3 cellular contexts compared by ENCODE assay signal in the genomic region with DNA sequence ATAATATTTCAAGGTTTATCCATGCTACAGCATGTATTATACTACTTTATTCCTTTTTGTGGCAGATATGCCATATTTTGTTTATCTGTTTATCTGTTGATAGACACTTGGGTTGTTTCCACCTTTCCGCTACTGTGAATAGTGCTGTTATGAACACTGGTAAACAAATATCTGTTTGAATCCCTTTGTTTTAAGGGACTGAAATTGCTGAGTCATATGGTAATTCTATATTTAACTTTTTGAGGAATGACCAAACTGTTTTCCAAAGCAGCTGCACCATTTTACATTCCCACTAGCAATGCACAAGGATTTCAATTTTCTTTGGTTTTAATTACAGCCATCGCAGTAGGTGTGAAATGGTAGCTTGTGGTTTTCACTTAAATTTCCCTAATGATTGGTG.
A peak's percentile ranks its signal among the peaks of the same experiment; 100 is the strongest.
TF ChIP-seq lines count a peak whose summit lies in the region.

No MANE protein-coding gene starts in this region.

TF ChIP-seq in A549, 52 proteins besides CTCF, POLR2A, EP300 and RAD21:
- TF ChIP-seq MAFK (IDR thresholded peaks at IDR 0.05; ENCODE audit: partially characterized antibody) (peak; percentile 88), NFE2L2 (conservative IDR thresholded peaks at IDR 0.05; ENCODE audit: low read length) (peak; percentile 79), ZNF302 (CRISPR knock-in tag; IDR thresholded peaks at IDR 0.05) (no peak)
TF ChIP-seq in A549: peak in this region for 2.

TF ChIP-seq in IMR-90, 13 proteins besides CTCF, POLR2A, EP300 and RAD21:
- TF ChIP-seq NFE2L2 (IDR thresholded peaks at IDR 0.05; ENCODE audit: low read depth, low read length) (peak; percentile 86), MAZ (IDR thresholded peaks at IDR 0.05; ENCODE audit: borderline replicate concordance, low read depth, low read length) (no peak), MAFK (IDR thresholded peaks at IDR 0.05; ENCODE audit: low read depth, low read length) (peak; percentile 57), CEBPB (IDR thresholded peaks at IDR 0.05; ENCODE audit: low read depth, low read length) (no peak)
- TF ChIP-seq, protein P1, sequence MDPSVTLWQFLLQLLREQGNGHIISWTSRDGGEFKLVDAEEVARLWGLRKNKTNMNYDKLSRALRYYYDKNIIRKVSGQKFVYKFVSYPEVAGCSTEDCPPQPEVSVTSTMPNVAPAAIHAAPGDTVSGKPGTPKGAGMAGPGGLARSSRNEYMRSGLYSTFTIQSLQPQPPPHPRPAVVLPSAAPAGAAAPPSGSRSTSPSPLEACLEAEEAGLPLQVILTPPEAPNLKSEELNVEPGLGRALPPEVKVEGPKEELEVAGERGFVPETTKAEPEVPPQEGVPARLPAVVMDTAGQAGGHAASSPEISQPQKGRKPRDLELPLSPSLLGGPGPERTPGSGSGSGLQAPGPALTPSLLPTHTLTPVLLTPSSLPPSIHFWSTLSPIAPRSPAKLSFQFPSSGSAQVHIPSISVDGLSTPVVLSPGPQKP (IDR thresholded peaks at IDR 0.05; ENCODE audit: borderline replicate concordance, low read depth, low read length): no peak
TF ChIP-seq in IMR-90: peak in this region for 2.

TF ChIP-seq in H1, 55 proteins besides CTCF, POLR2A, EP300 and RAD21:
- TF ChIP-seq ZNF274 (IDR thresholded peaks at IDR 0.05; ENCODE audit: borderline replicate concordance, extremely low read depth, low read length) (no peak), SRF (IDR thresholded peaks at IDR 0.05; ENCODE audit: low read depth, low read length) (no peak), CEBPB (IDR thresholded peaks at IDR 0.05; ENCODE audit: low read depth, low read length) (no peak), MAFK (IDR thresholded peaks at IDR 0.05; ENCODE audit: low read depth, low read length) (peak; percentile 34; the same call in 1 of the 2 replicates), GABPA (IDR thresholded peaks at IDR 0.05; ENCODE audit: borderline replicate concordance, insufficient read depth, low read length) (no peak), GTF2F1 (IDR thresholded peaks at IDR 0.05; ENCODE audit: borderline replicate concordance, low read depth, low read length) (no peak), POLR2AphosphoS5 (IDR thresholded peaks at IDR 0.05; ENCODE audit: low read depth, low read length) (no peak), EGR1 (IDR thresholded peaks at IDR 0.05; ENCODE audit: borderline replicate concordance, low read depth, low read length) (no peak)
